ENCODE assay signal across 17 cellular contexts in genomic region chr9:115378758-115379157, GRCh38.
"Had no signal": no experiment of that assay in that cellular context is flagged by ENCODE, and none has a peak within 500 bp of the region (broad histone marks: within the 10 kb centered on the region; RNA-seq: fewer than 3 reads in every experiment).

No MANE protein-coding gene starts in this region.

- H3K27me3 ChIP-seq: foreskin keratinocyte, right lobe of liver, tibial artery, upper lobe of left lung, uterus had no signal

- FAIRE-seq: kidney had no signal

- H3K9me3 ChIP-seq: right lobe of liver had no signal

- H3K27ac ChIP-seq: foreskin keratinocyte, left ventricle myocardium inferior, lower lobe of right lung, psoas muscle, right lobe of liver, tibial artery, upper lobe of left lung, uterus had no signal

- ATAC-seq: foreskin keratinocyte; left cardiac atrium; lower lobe of right lung; psoas muscle; stimulated activated effector memory CD8-positive, alpha-beta T cell treated with anti-CD3 and anti-CD28 coated beads, Interleukin-12 subunit alpha, Interleukin-12 subunit beta, amount 100 ng/mL, for 72 hours; stimulated activated naive CD8-positive, alpha-beta T cell treated with anti-CD3 and anti-CD28 coated beads, Interleukin-15, Interleukin-2, amounts not matched to agents 100 U/mL and 50 U/mL, for 24 hours had no signal

- H3K4me3 ChIP-seq: left ventricle myocardium inferior, lower lobe of right lung, psoas muscle, right lobe of liver, tibial artery, upper lobe of left lung, uterus had no signal

- H3K36me3 ChIP-seq: left ventricle myocardium inferior, lower lobe of right lung, right lobe of liver, upper lobe of left lung, uterus had no signal

- DNase-seq: dermis blood vessel endothelial cell; foreskin keratinocyte; kidney; left cardiac atrium; left ventricle myocardium inferior; lower lobe of right lung; midbrain; psoas muscle; retina; right lobe of liver; stimulated activated CD4-positive, alpha-beta T cell treated with anti-CD3 and anti-CD28 coated beads, Interleukin-4, amount 100 ng/mL, for 1 hour; stimulated activated CD8-positive, alpha-beta memory T cell treated with anti-CD3 and anti-CD28 coated beads, Interleukin-4, amount 100 ng/mL, for 48 hours; stimulated activated naive CD8-positive, alpha-beta T cell treated with anti-CD3 and anti-CD28 coated beads, Interleukin-15, Interleukin-2, amounts not matched to agents 100 U/mL and 50 U/mL, for 24 hours; tibial artery; uterus had no signal

- H3K4me1 ChIP-seq: left ventricle myocardium inferior, lower lobe of right lung, psoas muscle, right lobe of liver, upper lobe of left lung, uterus had no signal
